Comparison of ENCODE assay signal across 8 cellular contexts in the genomic region with DNA sequence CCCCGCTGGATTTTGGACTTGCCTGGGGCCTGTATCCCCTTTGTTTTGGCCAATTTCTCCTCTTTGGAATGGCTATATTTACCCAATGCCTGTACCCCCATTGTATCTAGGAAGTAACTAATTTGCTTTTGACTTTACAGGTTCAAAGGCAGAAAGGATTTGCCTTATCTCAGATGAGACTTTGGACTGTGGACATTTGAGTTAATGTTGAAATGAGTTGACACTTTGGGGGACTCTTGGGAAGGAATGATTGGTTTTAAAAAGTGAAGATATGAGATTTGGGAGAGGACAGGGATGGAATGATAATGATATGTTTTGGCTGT.
"Had no signal": no experiment of that assay in that cellular context is flagged by ENCODE, and none has a peak within 500 bp of the region (broad histone marks: within the 10 kb centered on the region; RNA-seq: fewer than 3 reads in every experiment).

No MANE protein-coding gene starts in this region.

- DNase-seq: GDM1, GF-D8 had no signal

- H3K4me3 ChIP-seq: GM12878 had no signal

- FAIRE-seq: G401.6, GM12878, GM12891, GM12892, GM18507, GM19239 had no signal

- ATAC-seq: GM12878 had no signal
